ENCODE assay signal across 8 cellular contexts in genomic region chr18:2948038-2948437, GRCh38.
A peak's percentile ranks its signal among the peaks of the same experiment; 100 is the strongest.
DNase-seq lines count a peak whose midpoint lies in the region; ATAC-seq, FAIRE-seq and TF ChIP-seq lines count a peak whose summit lies in the region.

No MANE protein-coding gene starts in this region.

- H3K27ac Mint-ChIP-seq in HFFc6 (no peak overlapping the region), astrocyte (ENCODE audit: unreplicated experiment) (no peak overlapping the region)

- ATAC-seq in A549 (peak; percentile 59 to 70; a peak in 5 of 6 replicates), GM18511 (IDR thresholded peaks at IDR 0.05; ENCODE audit: unreplicated experiment) (no peak)

- no peaks in the 10 kb centered on the region for H3K4me1 ChIP-seq in A549
- H3K4me1 ChIP-seq in astrocyte (ENCODE audit: insufficient read depth, low read length), result peaks cover 2% of the 10 kb centered on the region

- H2AFZ ChIP-seq in astrocyte (ENCODE audit: low read depth, low read length), result no peak overlapping the region

- H3K4me3 Mint-ChIP-seq in HFFc6 (no peak overlapping the region), astrocyte (ENCODE audit: unreplicated experiment) (no peak overlapping the region)

- no peaks in the 10 kb centered on the region for H3K27me3 Mint-ChIP-seq in HFFc6 (ENCODE audit: insufficient read depth)
- H3K27me3 Mint-ChIP-seq in astrocyte (ENCODE audit: low read depth, unreplicated experiment), result no peaks in the 10 kb centered on the region

- TF ChIP-seq POLR2A in A549 (IDR thresholded peaks at IDR 0.05; ENCODE audit: low read length), result no peak

- no peak for TF ChIP-seq EP300 in A549 (IDR thresholded peaks at IDR 0.05)

- H3K36me3 ChIP-seq in astrocyte (ENCODE audit: insufficient read depth, low read length), result peaks cover 8% of the 10 kb centered on the region

- no peaks in the 10 kb centered on the region for H4K20me1 ChIP-seq in astrocyte (ENCODE audit: insufficient read depth, low read length)

- H3K27me3 ChIP-seq in astrocyte (ENCODE audit: insufficient read depth, low read length), result no peaks in the 10 kb centered on the region

- DNase-seq in A549 (ENCODE audit: low read depth in 1 of 2, low spot score in 1 of 2) (peak; percentile 15 to 54), HFFc6 (peak; percentile 28), astrocyte (ENCODE audit: low read depth) (peak; percentile 33), iris pigment epithelial cell (ENCODE audit: low read depth) (peak; percentile 77), amygdala (lab: John Stamatoyannopoulos, UW) (no peak), foreskin melanocyte (no peak), GDM1 (lab: John Stamatoyannopoulos, UW) (no peak)

- H3K79me2 ChIP-seq in astrocyte (ENCODE audit: insufficient read depth, low read length), result no peaks in the 10 kb centered on the region

- no peak overlapping the region for H3K4me2 ChIP-seq in A549
- H3K4me2 ChIP-seq in astrocyte (ENCODE audit: low read length), result no peak overlapping the region

- H3K36me3 Mint-ChIP-seq in HFFc6 (ENCODE audit: low read depth) (peaks cover 10% of the 10 kb centered on the region), astrocyte (ENCODE audit: low read depth, unreplicated experiment) (peaks cover 3% of the 10 kb centered on the region)

- peak; percentile 33 to 36; a peak in 2 of 5 replicates for TF ChIP-seq RAD21 in A549 (conservative IDR thresholded peaks at IDR 0.05 in 1 of 2, IDR thresholded peaks at IDR 0.05 in 1 of 2)

- H3K9ac ChIP-seq in astrocyte (ENCODE audit: low read length), result no peak overlapping the region

- H3K27ac ChIP-seq in A549 (no peak overlapping the region), astrocyte (ENCODE audit: low read depth, low read length) (no peak overlapping the region)

- H3K9me3 Mint-ChIP-seq in HFFc6 (no peaks in the 10 kb centered on the region), astrocyte (ENCODE audit: unreplicated experiment) (no peaks in the 10 kb centered on the region)

- peak; percentile 47 for TF ChIP-seq CTCF in A549 (IDR thresholded peaks at IDR 0.05)
- TF ChIP-seq CTCF in HFFc6 (IDR thresholded peaks at IDR 0.05), result peak; percentile 75
- peak; percentile 44 for TF ChIP-seq CTCF in astrocyte (IDR thresholded peaks at IDR 0.05; ENCODE audit: insufficient read depth, low read depth, low read length)

- FAIRE-seq in A549 (lab: Jason Lieb, UNC) (no peak), astrocyte (lab: Jason Lieb, UNC) (no peak)

- WGBS in A549 (ENCODE audit: missing lambda C conversion rate), result 43% methylated on average over 3 of the region's 3 CpGs

- POLR2A ChIA-PET in A549 (lab: Yijun Ruan, JAX), result no interaction called here

- no peaks in the 10 kb centered on the region for H3K9me3 ChIP-seq in A549
- H3K9me3 ChIP-seq in astrocyte (ENCODE audit: insufficient read depth, low read depth, low read length), result no peaks in the 10 kb centered on the region

- CTCF ChIA-PET in A549 (lab: Yijun Ruan, JAX), result interaction anchor here (0.7 to 2.9 kb wide), 14 partner anchors 8 to 298 kb away, joined by 3 to 13 read pairs (median 5); partner anchors contain the start of gene MYL12A

- H3K4me3 ChIP-seq in A549 (no peak overlapping the region), astrocyte (ENCODE audit: insufficient read depth, low read depth, low read length) (no peak overlapping the region)

- H3K4me1 Mint-ChIP-seq in HFFc6 (ENCODE audit: low read depth) (no peaks in the 10 kb centered on the region), astrocyte (ENCODE audit: low read depth, unreplicated experiment) (no peaks in the 10 kb centered on the region)

TF ChIP-seq in A549, 52 proteins besides CTCF, POLR2A, EP300 and RAD21:
- TF ChIP-seq ZNF302 (CRISPR knock-in tag; IDR thresholded peaks at IDR 0.05), result no peak
- peak; percentile 51 for TF ChIP-seq SMC3 (IDR thresholded peaks at IDR 0.05)
- no peak for TF ChIP-seq FOSB (CRISPR knock-in tag; IDR thresholded peaks at IDR 0.05)

Comparison
In these comparisons a context has a peak if more than half of its experiments do, and no peak if none do; other contexts are left out.
1. DNase-seq: peak in A549 (2 of 2), HFFc6 (single experiment), astrocyte (single experiment) and iris pigment epithelial cell (single experiment); none in amygdala (0 of 56), foreskin melanocyte (single experiment) and GDM1 (single experiment).
2. Peak in every context shown above with its lines, with median percentiles within 50 percentile points of each other: CTCF ChIP-seq.